Comparison of ENCODE assay signal across 8 cellular contexts in genomic region chr6:41786451-41787218, GRCh38. TPM values are rescaled to one million over a fixed set of nuclear protein-coding genes. Genes with fewer than 3 reads are reported as not detected.
DNase-seq lines count a peak whose midpoint lies in the region; ATAC-seq lines count a peak whose summit lies in the region.

No MANE protein-coding gene starts in this region.

- H3K4me3 Mint-ChIP-seq in IgD-negative memory B cell = peak overlapping the region; percentile 94 to 99 (median 96)
- H3K4me3 Mint-ChIP-seq in activated T-helper 2 cell treated with anti-CD3 and anti-CD28 coated beads, Interferon-gamma antibody, Interleukin-2, Interleukin-4, amounts not matched to agents 10 μg/mL and 5 μg/mL and 100 μg/mL, durations not matched to agents 14 hours and 24 hours and 36 hours (ENCODE audit: low read depth) = peak overlapping the region; percentile 96
- H3K4me3 Mint-ChIP-seq in natural killer cell treated with Interleukin-12 subunit alpha and Interleukin-12 subunit beta and Interleukin-15 and Interleukin-18, amount 100 ng/mL, for 72 hours = peak overlapping the region; percentile 95

- H3K27ac Mint-ChIP-seq in IgD-negative memory B cell = peak overlapping the region; percentile 93 to 97 (median 97)
- H3K27ac Mint-ChIP-seq in activated T-helper 2 cell treated with anti-CD3 and anti-CD28 coated beads, Interferon-gamma antibody, Interleukin-2, Interleukin-4, amounts not matched to agents 10 μg/mL and 5 μg/mL and 100 μg/mL, durations not matched to agents 14 hours and 24 hours and 36 hours = peak overlapping the region; percentile 97
- peak overlapping the region; percentile 91 for H3K27ac Mint-ChIP-seq in natural killer cell treated with Interleukin-12 subunit alpha and Interleukin-12 subunit beta and Interleukin-15 and Interleukin-18, amount 100 ng/mL, for 72 hours

- H3K9me3 Mint-ChIP-seq in IgD-negative memory B cell = no peaks in the 10 kb centered on the region
- no peaks in the 10 kb centered on the region for H3K9me3 Mint-ChIP-seq in activated T-helper 2 cell treated with anti-CD3 and anti-CD28 coated beads, Interferon-gamma antibody, Interleukin-2, Interleukin-4, amounts not matched to agents 10 μg/mL and 5 μg/mL and 100 μg/mL, durations not matched to agents 14 hours and 24 hours and 36 hours
- H3K9me3 Mint-ChIP-seq in natural killer cell treated with Interleukin-12 subunit alpha and Interleukin-12 subunit beta and Interleukin-15 and Interleukin-18, amount 100 ng/mL, for 72 hours = no peaks in the 10 kb centered on the region

- no peaks in the 10 kb centered on the region for H3K27me3 Mint-ChIP-seq in IgD-negative memory B cell
- H3K27me3 Mint-ChIP-seq in activated T-helper 2 cell treated with anti-CD3 and anti-CD28 coated beads, Interferon-gamma antibody, Interleukin-2, Interleukin-4, amounts not matched to agents 10 μg/mL and 5 μg/mL and 100 μg/mL, durations not matched to agents 14 hours and 24 hours and 36 hours (ENCODE audit: low read depth) = peaks cover 3% of the 10 kb centered on the region
- no peaks in the 10 kb centered on the region for H3K27me3 Mint-ChIP-seq in natural killer cell treated with Interleukin-12 subunit alpha and Interleukin-12 subunit beta and Interleukin-15 and Interleukin-18, amount 100 ng/mL, for 72 hours

- no peaks in the 10 kb centered on the region for H3K36me3 Mint-ChIP-seq in IgD-negative memory B cell
- H3K36me3 Mint-ChIP-seq in activated T-helper 2 cell treated with anti-CD3 and anti-CD28 coated beads, Interferon-gamma antibody, Interleukin-2, Interleukin-4, amounts not matched to agents 10 μg/mL and 5 μg/mL and 100 μg/mL, durations not matched to agents 14 hours and 24 hours and 36 hours (ENCODE audit: low read depth) = peaks cover 28% of the 10 kb centered on the region
- H3K36me3 Mint-ChIP-seq in natural killer cell treated with Interleukin-12 subunit alpha and Interleukin-12 subunit beta and Interleukin-15 and Interleukin-18, amount 100 ng/mL, for 72 hours = peaks cover 11% of the 10 kb centered on the region

- peak; percentile 54 for DNase-seq in DMS 273 treated with DMSO at 0.1 percent for 48 hours (lab: John Stamatoyannopoulos, UW)
- DNase-seq in RKO (ENCODE audit: low spot score) = peak; percentile 82
- DNase-seq in activated T-helper 2 cell treated with anti-CD3 and anti-CD28 coated beads, Interferon-gamma antibody, Interleukin-2, Interleukin-4, amounts not matched to agents 10 μg/mL and 5 μg/mL and 100 μg/mL, durations not matched to agents 14 hours and 24 hours and 36 hours (ENCODE audit: low spot score) = peak; percentile 86
- peak; percentile 55 for DNase-seq in fibroblast of peridontal ligament (ENCODE audit: extremely low read depth)
- peak; percentile 93 for DNase-seq in natural killer cell treated with Interleukin-12 subunit alpha and Interleukin-12 subunit beta and Interleukin-15 and Interleukin-18, amount 100 ng/mL, for 72 hours (ENCODE audit: low spot score)
- peak; percentile 83 for DNase-seq in stimulated activated naive CD4-positive, alpha-beta T cell treated with Interleukin-2 at 50 U/mL for 16 hours (lab: John Stamatoyannopoulos, UW)

- peak; percentile 48 for ATAC-seq in GM21515 (IDR thresholded peaks at IDR 0.05; ENCODE audit: unreplicated experiment)
- ATAC-seq in natural killer cell treated with Interleukin-12 subunit alpha and Interleukin-12 subunit beta and Interleukin-15 and Interleukin-18, amount 100 ng/mL, for 72 hours = peak; percentile 88 to 91

- intact Hi-C loops in activated T-helper 2 cell treated with anti-CD3 and anti-CD28 coated beads, Interferon-gamma antibody, Interleukin-2, Interleukin-4, amounts not matched to agents 10 μg/mL and 5 μg/mL and 100 μg/mL, durations not matched to agents 14 hours and 24 hours and 36 hours (cut with micrococcal nuclease) = loop anchor here (1.0 to 2.0 kb wide), 8 partner anchors 52 to 960 kb away; partner anchors contain the start of genes BYSL, MED20, MRPS10 and TBCC

- peaks cover 16 to 23% (median 22%) of the 10 kb centered on the region in 3 donors for H3K4me1 Mint-ChIP-seq in IgD-negative memory B cell
- H3K4me1 Mint-ChIP-seq in activated T-helper 2 cell treated with anti-CD3 and anti-CD28 coated beads, Interferon-gamma antibody, Interleukin-2, Interleukin-4, amounts not matched to agents 10 μg/mL and 5 μg/mL and 100 μg/mL, durations not matched to agents 14 hours and 24 hours and 36 hours (ENCODE audit: low read depth) = peaks cover 15% of the 10 kb centered on the region
- H3K4me1 Mint-ChIP-seq in natural killer cell treated with Interleukin-12 subunit alpha and Interleukin-12 subunit beta and Interleukin-15 and Interleukin-18, amount 100 ng/mL, for 72 hours (ENCODE audit: low read depth in 2 of 2) = peaks cover 10% of the 10 kb centered on the region in 2 donors

RNA-seq across cellular contexts. Expression of gene TOMM6, which starts 0.9 kb away (rescaled TPM):
- polyA plus RNA-seq in IgD-negative memory B cell = 387 TPM
- 308 and 316 TPM in 2 replicates for total RNA-seq in activated T-helper 2 cell treated with anti-CD3 and anti-CD28 coated beads, Interferon-gamma antibody, Interleukin-2, Interleukin-4, amounts not matched to agents 10 μg/mL and 5 μg/mL and 100 μg/mL, durations not matched to agents 14 hours and 24 hours and 36 hours
- total RNA-seq in natural killer cell treated with Interleukin-12 subunit alpha and Interleukin-12 subunit beta and Interleukin-15 and Interleukin-18, amount 100 ng/mL, for 72 hours = 100 to 1,000 TPM; 208 to 284 TPM

RNA-seq across cellular contexts. Expression of gene PRICKLE4, which starts 6.1 kb away (rescaled TPM):
- polyA plus RNA-seq in IgD-negative memory B cell = not detected
- total RNA-seq in activated T-helper 2 cell treated with anti-CD3 and anti-CD28 coated beads, Interferon-gamma antibody, Interleukin-2, Interleukin-4, amounts not matched to agents 10 μg/mL and 5 μg/mL and 100 μg/mL, durations not matched to agents 14 hours and 24 hours and 36 hours = not detected in 2 replicates
- not detected for total RNA-seq in natural killer cell treated with Interleukin-12 subunit alpha and Interleukin-12 subunit beta and Interleukin-15 and Interleukin-18, amount 100 ng/mL, for 72 hours

RNA-seq across cellular contexts. Expression of gene FRS3, which starts 6.9 kb away (rescaled TPM):
- polyA plus RNA-seq in IgD-negative memory B cell = 2.9 TPM
- total RNA-seq in activated T-helper 2 cell treated with anti-CD3 and anti-CD28 coated beads, Interferon-gamma antibody, Interleukin-2, Interleukin-4, amounts not matched to agents 10 μg/mL and 5 μg/mL and 100 μg/mL, durations not matched to agents 14 hours and 24 hours and 36 hours = 4.7 and 5.8 TPM in 2 replicates
- 1 to 10 TPM; 7.4 to 9.5 TPM for total RNA-seq in natural killer cell treated with Interleukin-12 subunit alpha and Interleukin-12 subunit beta and Interleukin-15 and Interleukin-18, amount 100 ng/mL, for 72 hours

RNA-seq across cellular contexts. Expression of gene PGC, which starts 39.4 kb away (rescaled TPM):
- not detected for polyA plus RNA-seq in IgD-negative memory B cell
- total RNA-seq in activated T-helper 2 cell treated with anti-CD3 and anti-CD28 coated beads, Interferon-gamma antibody, Interleukin-2, Interleukin-4, amounts not matched to agents 10 μg/mL and 5 μg/mL and 100 μg/mL, durations not matched to agents 14 hours and 24 hours and 36 hours = not detected in 2 replicates
- not detected for total RNA-seq in natural killer cell treated with Interleukin-12 subunit alpha and Interleukin-12 subunit beta and Interleukin-15 and Interleukin-18, amount 100 ng/mL, for 72 hours

RNA-seq across cellular contexts. Expression of gene TFEB, which starts 51.2 kb away (rescaled TPM):
- polyA plus RNA-seq in IgD-negative memory B cell = 196 TPM
- total RNA-seq in activated T-helper 2 cell treated with anti-CD3 and anti-CD28 coated beads, Interferon-gamma antibody, Interleukin-2, Interleukin-4, amounts not matched to agents 10 μg/mL and 5 μg/mL and 100 μg/mL, durations not matched to agents 14 hours and 24 hours and 36 hours = 11.2 and 13.4 TPM in 2 replicates
- total RNA-seq in natural killer cell treated with Interleukin-12 subunit alpha and Interleukin-12 subunit beta and Interleukin-15 and Interleukin-18, amount 100 ng/mL, for 72 hours = 10 to 100 TPM; 36.0 to 40.1 TPM

Comparison
In these comparisons a context has a peak if more than half of its experiments do, and no peak if none do; other contexts are left out.
1. Peak in every context shown above with its lines: DNase-seq and ATAC-seq.